18 cellular contexts compared by ENCODE assay signal in genomic region chr2:67571785-67572718, GRCh38.
DNase-seq lines count a peak whose midpoint lies in the region; ATAC-seq, FAIRE-seq and TF ChIP-seq lines count a peak whose summit lies in the region.
"Had no signal": no experiment of that assay in that cellular context is flagged by ENCODE, and none has a peak within 500 bp of the region (broad histone marks: within the 10 kb centered on the region; RNA-seq: fewer than 3 reads in every experiment).

No MANE protein-coding gene starts in this region.

- H3K4me3 ChIP-seq in RWPE2 (ENCODE audit: severe bottlenecking) (no peak overlapping the region), fibroblast of pulmonary artery (replicated peaks; ENCODE audit: low read depth, low read length) (no peak overlapping the region), pancreas (no peak overlapping the region)
- H3K4me3 ChIP-seq: gastrocnemius medialis, psoas muscle, suprapubic skin had no signal

- intact Hi-C loops in pancreas (cut with DNase I) = no loop called here

- H3K27me3 ChIP-seq in RWPE2 (ENCODE audit: insufficient read depth, poor library complexity, severe bottlenecking) (no peaks in the 10 kb centered on the region), pancreas (no peaks in the 10 kb centered on the region)
- H3K27me3 ChIP-seq: gastrocnemius medialis, suprapubic skin had no signal

- DNase-seq in EL (peak; percentile 35), RWPE2 (ENCODE audit: low spot score) (no peak), fibroblast of pulmonary artery (ENCODE audit: low read depth) (peak; percentile 26), pancreas (peak in 1 of 6 donors; percentile 19), NCI-H128 (lab: John Stamatoyannopoulos, UW; ENCODE audit: unreplicated experiment) (no peak), hypothalamus (lab: John Stamatoyannopoulos, UW) (no peak)
- DNase-seq in activated effector memory CD4-positive, alpha-beta T cell treated with anti-CD3 and anti-CD28 coated beads, Interleukin-2, amount 50 U/mL, for 16 hours = no peak
- DNase-seq: CD4-positive, alpha-beta T cell; effector CD4-positive, alpha-beta T cell; gastrocnemius medialis; naive thymus-derived CD4-positive, alpha-beta T cell; NCI-H1930; NCI-H524 treated with DMSO at 0.1 percent for 48 hours; psoas muscle had no signal

- FAIRE-seq in pancreas (lab: Jason Lieb, UNC) = no peak
- FAIRE-seq: G401.6, islet of Langerhans had no signal

- TF ChIP-seq CTCF in RWPE2 (IDR thresholded peaks at IDR 0.05; ENCODE audit: poor library complexity, severe bottlenecking) = no peak
- TF ChIP-seq CTCF in fibroblast of pulmonary artery (IDR thresholded peaks at IDR 0.05; ENCODE audit: low read length, missing control alignments) = no peak
- no peak for TF ChIP-seq CTCF in pancreas (IDR thresholded peaks at IDR 0.05)

- no peaks in the 10 kb centered on the region for H3K9me3 ChIP-seq in RWPE2 (ENCODE audit: severe bottlenecking)
- H3K9me3 ChIP-seq in pancreas = no peaks in the 10 kb centered on the region
- H3K9me3 ChIP-seq: gastrocnemius medialis, psoas muscle, suprapubic skin had no signal

- H3K27ac ChIP-seq in RWPE2 (ENCODE audit: poor library complexity, severe bottlenecking) (peak overlapping the region; percentile 11), pancreas (peak overlapping the region in 3 of 4 donors; percentile 23 to 83 (median 65))
- H3K27ac ChIP-seq: psoas muscle, suprapubic skin had no signal

- peaks cover 5% of the 10 kb centered on the region for H3K4me1 ChIP-seq in RWPE2 (ENCODE audit: insufficient read depth, poor library complexity, severe bottlenecking)
- peaks cover 3 to 24% (median 24%) of the 10 kb centered on the region in 3 donors for H3K4me1 ChIP-seq in pancreas

- ATAC-seq in RWPE2 (ENCODE audit: low read depth) (peak; percentile 61; the same call in 2 of the 3 replicates), pancreas (peak; percentile 89 to 93 (median 92)), HG03280 (IDR thresholded peaks at IDR 0.05; ENCODE audit: unreplicated experiment) (no peak)
- ATAC-seq: naive thymus-derived CD4-positive, alpha-beta T cell had no signal

- H3K36me3 ChIP-seq in RWPE2 (ENCODE audit: low read depth) = no peaks in the 10 kb centered on the region
- H3K36me3 ChIP-seq in pancreas = no peaks in the 10 kb centered on the region
- H3K36me3 ChIP-seq: gastrocnemius medialis, suprapubic skin had no signal

Comparison
In these comparisons a context has a peak if more than half of its experiments do, and no peak if none do; other contexts are left out.
1. DNase-seq: peak in EL (single experiment) and fibroblast of pulmonary artery (single experiment); none in RWPE2 (single experiment), activated effector memory CD4-positive, alpha-beta T cell treated with anti-CD3 and anti-CD28 coated beads, Interleukin-2, amount 50 U/mL, for 16 hours (single experiment), NCI-H128 (single experiment) and hypothalamus (0 of 51).